11 cellular contexts compared by ENCODE assay signal in genomic region chr3:11671648-11672100, GRCh38.
A peak's percentile ranks its signal among the peaks of the same experiment; 100 is the strongest.
DNase-seq lines count a peak whose midpoint lies in the region; ATAC-seq and TF ChIP-seq lines count a peak whose summit lies in the region.
"Had no signal": no experiment of that assay in that cellular context is flagged by ENCODE, and none has a peak within 500 bp of the region (broad histone marks: within the 10 kb centered on the region; RNA-seq: fewer than 3 reads in every experiment).

No MANE protein-coding gene starts in this region.

- no peak overlapping the region for H3K4me3 ChIP-seq in fibroblast of pulmonary artery (replicated peaks; ENCODE audit: low read depth, low read length)
- H3K4me3 ChIP-seq: adrenal gland, upper lobe of left lung had no signal

- ATAC-seq in GM21529 (IDR thresholded peaks at IDR 0.05; ENCODE audit: unreplicated experiment) (peak; percentile 93), HG03108 (IDR thresholded peaks at IDR 0.05; ENCODE audit: unreplicated experiment) (no peak), HG03457 (IDR thresholded peaks at IDR 0.05; ENCODE audit: unreplicated experiment) (no peak)

- no peaks in the 10 kb centered on the region for H3K36me3 Mint-ChIP-seq in activated naive CD4-positive, alpha-beta T cell treated with anti-CD3 and anti-CD28 coated beads, Interleukin-2, amount 10 ng/mL, durations not matched to agents 7 days and 5 days

- H3K4me3 Mint-ChIP-seq in activated naive CD4-positive, alpha-beta T cell treated with anti-CD3 and anti-CD28 coated beads, Interleukin-2, amount 10 ng/mL, durations not matched to agents 7 days and 5 days = no peak overlapping the region

- TF ChIP-seq CTCF in AG09319 (IDR thresholded peaks at IDR 0.05; ENCODE audit: low read depth, low read length) (no peak), fibroblast of pulmonary artery (IDR thresholded peaks at IDR 0.05; ENCODE audit: low read length, missing control alignments) (no peak)

- no peak overlapping the region for H3K27ac Mint-ChIP-seq in activated naive CD4-positive, alpha-beta T cell treated with anti-CD3 and anti-CD28 coated beads, Interleukin-2, amount 10 ng/mL, durations not matched to agents 7 days and 5 days

- CTCF ChIA-PET in activated naive CD4-positive, alpha-beta T cell treated with anti-CD3 and anti-CD28 coated beads, Interleukin-2, amount 10 ng/mL, durations not matched to agents 7 days and 5 days (lab: Charles Lee) = interaction anchor here (1.6 kb wide), 1 partner anchor 20 kb away, joined by 3 read pairs; no protein-coding TSS in a partner anchor

- no peaks in the 10 kb centered on the region for H3K27me3 Mint-ChIP-seq in activated naive CD4-positive, alpha-beta T cell treated with anti-CD3 and anti-CD28 coated beads, Interleukin-2, amount 10 ng/mL, durations not matched to agents 7 days and 5 days

- no peaks in the 10 kb centered on the region for H3K9me3 Mint-ChIP-seq in activated naive CD4-positive, alpha-beta T cell treated with anti-CD3 and anti-CD28 coated beads, Interleukin-2, amount 10 ng/mL, durations not matched to agents 7 days and 5 days

- H3K4me1 Mint-ChIP-seq in activated naive CD4-positive, alpha-beta T cell treated with anti-CD3 and anti-CD28 coated beads, Interleukin-2, amount 10 ng/mL, durations not matched to agents 7 days and 5 days = no peaks in the 10 kb centered on the region

- DNase-seq in AG09319 (ENCODE audit: extremely low read depth, low read depth) (peak; percentile 12), NOMO-1 treated with DMSO at 0.1 percent for 48 hours (lab: John Stamatoyannopoulos, UW; ENCODE audit: unreplicated experiment) (peak; percentile 69), fibroblast of pulmonary artery (ENCODE audit: low read depth) (peak; percentile 64)
- DNase-seq in activated effector memory CD4-positive, alpha-beta T cell treated with Interleukin-2 at 50 U/mL for 16 hours = no peak
- no peak for DNase-seq in activated naive CD4-positive, alpha-beta T cell treated with anti-CD3 and anti-CD28 coated beads, Interleukin-2, amount 10 ng/mL, durations not matched to agents 7 days and 5 days
- DNase-seq: NCI-H1048, upper lobe of left lung had no signal

Comparison
In these comparisons a context has a peak if more than half of its experiments do, and no peak if none do; other contexts are left out.
1. DNase-seq: peak in AG09319 (single experiment), NOMO-1 treated with DMSO at 0.1 percent for 48 hours (single experiment) and fibroblast of pulmonary artery (single experiment); none in activated effector memory CD4-positive, alpha-beta T cell treated with Interleukin-2 at 50 U/mL for 16 hours (single experiment) and activated naive CD4-positive, alpha-beta T cell treated with anti-CD3 and anti-CD28 coated beads, Interleukin-2, amount 10 ng/mL, durations not matched to agents 7 days and 5 days (single experiment).